8 cellular contexts compared by ENCODE assay signal in genomic region chr5:151115272-151115905, GRCh38. TPM values are rescaled to one million over a fixed set of nuclear protein-coding genes. Genes with fewer than 3 reads are reported as not detected.
DNase-seq lines count a peak whose midpoint lies in the region; ATAC-seq and TF ChIP-seq lines count a peak whose summit lies in the region.

No MANE protein-coding gene starts in this region.

- no peaks in the 10 kb centered on the region for H3K27me3 Mint-ChIP-seq in naive thymus-derived CD8-positive, alpha-beta T cell
- H3K27me3 Mint-ChIP-seq in stimulated activated naive B cell treated with anti-CD40 and anti-IgM and Interleukin-4, amounts not matched to agents 10 μg/mL and 1 μg/mL and 100 μg/mL, for 72 hours, result no peaks in the 10 kb centered on the region

- POLR2A ChIA-PET in naive thymus-derived CD8-positive, alpha-beta T cell (lab: Charles Lee), result interaction anchor here (0.7 to 2.3 kb wide), 13 partner anchors 11 to 168 kb away, joined by 3 to 14 read pairs (median 3); partner anchors contain the start of gene ANXA6

- intact Hi-C loops in esophagus muscularis mucosa (cut with DNase I), result loop anchor here (2.0 kb wide), 2 partner anchors 65 to 111 kb away; no protein-coding TSS in a partner anchor

- DNase-seq in GM12864 (ENCODE audit: low read depth) (no peak), OCI-M1 (lab: John Stamatoyannopoulos, UW) (peak; percentile 85), activated T-cell treated with anti-CD3 and anti-CD28 coated beads for 48 hours (ENCODE audit: low read depth) (peak; percentile 63), esophagus muscularis mucosa (ENCODE audit: extremely low spot score) (no peak)
- DNase-seq in naive thymus-derived CD8-positive, alpha-beta T cell, result peak; percentile 48 to 82 (median 64)
- DNase-seq in stimulated activated naive B cell treated with anti-CD40 and anti-IgM and Interleukin-4, amounts not matched to agents 10 μg/mL and 1 μg/mL and 100 μg/mL, for 72 hours, result peak; percentile 47

- no peaks in the 10 kb centered on the region for H3K27me3 ChIP-seq in esophagus muscularis mucosa

- H3K9me3 ChIP-seq in esophagus muscularis mucosa, result no peaks in the 10 kb centered on the region

- H3K4me3 Mint-ChIP-seq in naive thymus-derived CD8-positive, alpha-beta T cell, result no peak overlapping the region
- H3K4me3 Mint-ChIP-seq in stimulated activated naive B cell treated with anti-CD40 and anti-IgM and Interleukin-4, amounts not matched to agents 10 μg/mL and 1 μg/mL and 100 μg/mL, for 72 hours, result no peak overlapping the region

- peaks cover 4 to 90% (median 16%) of the 10 kb centered on the region in 3 donors for H3K36me3 Mint-ChIP-seq in naive thymus-derived CD8-positive, alpha-beta T cell
- peaks cover 56 to 67% of the 10 kb centered on the region in 2 donors for H3K36me3 Mint-ChIP-seq in stimulated activated naive B cell treated with anti-CD40 and anti-IgM and Interleukin-4, amounts not matched to agents 10 μg/mL and 1 μg/mL and 100 μg/mL, for 72 hours

- peaks cover 7 to 17% (median 12%) of the 10 kb centered on the region in 4 donors for H3K4me1 Mint-ChIP-seq in naive thymus-derived CD8-positive, alpha-beta T cell
- H3K4me1 Mint-ChIP-seq in stimulated activated naive B cell treated with anti-CD40 and anti-IgM and Interleukin-4, amounts not matched to agents 10 μg/mL and 1 μg/mL and 100 μg/mL, for 72 hours, result peaks cover 32 to 52% of the 10 kb centered on the region in 2 donors

- no peaks in the 10 kb centered on the region for H3K9me3 Mint-ChIP-seq in naive thymus-derived CD8-positive, alpha-beta T cell
- no peaks in the 10 kb centered on the region for H3K9me3 Mint-ChIP-seq in stimulated activated naive B cell treated with anti-CD40 and anti-IgM and Interleukin-4, amounts not matched to agents 10 μg/mL and 1 μg/mL and 100 μg/mL, for 72 hours

- H3K36me3 ChIP-seq in esophagus muscularis mucosa, result peaks cover 16 to 87% (median 77%) of the 10 kb centered on the region in 4 donors

- 3% methylated on average over 7 of the region's 7 CpGs for WGBS in esophagus muscularis mucosa

- no peak for TF ChIP-seq EP300 in esophagus muscularis mucosa (IDR thresholded peaks at IDR 0.05)

- ATAC-seq in HG03432 (IDR thresholded peaks at IDR 0.05; ENCODE audit: unreplicated experiment), result peak; percentile 67
- peak; percentile 68 to 93 for ATAC-seq in naive thymus-derived CD8-positive, alpha-beta T cell
- peak; percentile 47 to 69 for ATAC-seq in stimulated activated naive B cell treated with anti-CD40 and anti-IgM and Interleukin-4, amounts not matched to agents 10 μg/mL and 1 μg/mL and 100 μg/mL, for 72 hours (replicated peaks)
- no peak for ATAC-seq in HG03442 (IDR thresholded peaks at IDR 0.05; ENCODE audit: unreplicated experiment)

- no peak for TF ChIP-seq POLR2A in esophagus muscularis mucosa (IDR thresholded peaks at IDR 0.05; ENCODE audit: low read depth)

- TF ChIP-seq CTCF in GM12864 (IDR thresholded peaks at IDR 0.05; ENCODE audit: low read depth, low read length, missing control alignments) (peak; percentile 96), esophagus muscularis mucosa (IDR thresholded peaks at IDR 0.05) (peak; percentile 95 to 98 (median 95))

- no peak overlapping the region for H3K4me3 ChIP-seq in GM12864 (ENCODE audit: low read depth, low read length)
- H3K4me3 ChIP-seq in esophagus muscularis mucosa, result no peak overlapping the region

- peak overlapping the region in 1 of 4 donors; percentile 16 for H3K27ac ChIP-seq in esophagus muscularis mucosa (replicated peaks in 1 of 4)

- H3K4me1 ChIP-seq in esophagus muscularis mucosa, result peaks cover 8 to 32% (median 25%) of the 10 kb centered on the region in 4 donors

- peak overlapping the region in 7 of 10 donors; percentile 37 to 53 (median 44) for H3K27ac Mint-ChIP-seq in naive thymus-derived CD8-positive, alpha-beta T cell
- H3K27ac Mint-ChIP-seq in stimulated activated naive B cell treated with anti-CD40 and anti-IgM and Interleukin-4, amounts not matched to agents 10 μg/mL and 1 μg/mL and 100 μg/mL, for 72 hours, result no peak overlapping the region

RNA-seq across cellular contexts. Expression of gene TNIP1, which starts 34.6 kb away (rescaled TPM):
- 100 to 1,000 TPM in 3 of 4 donors, 10 to 100 TPM in 1; 91.4 to 136 (median 114) TPM for total RNA-seq in esophagus muscularis mucosa
- 100 to 1,000 TPM; 138 to 140 TPM for total RNA-seq in naive thymus-derived CD8-positive, alpha-beta T cell
- 10 to 100 TPM; 25.6 to 37.5 (median 29.8) TPM for polyA plus RNA-seq in naive thymus-derived CD8-positive, alpha-beta T cell

RNA-seq across cellular contexts. Expression of gene ANXA6, which starts 42.2 kb away (rescaled TPM):
- 100 to 1,000 TPM; 232 to 442 (median 374) TPM for total RNA-seq in esophagus muscularis mucosa
- total RNA-seq in naive thymus-derived CD8-positive, alpha-beta T cell, result 100 to 1,000 TPM; 334 to 359 TPM
- 100 to 1,000 TPM; 242 to 318 (median 254) TPM for polyA plus RNA-seq in naive thymus-derived CD8-positive, alpha-beta T cell

Comparison
In these comparisons a context has a peak if more than half of its experiments do, and no peak if none do; other contexts are left out.
1. DNase-seq: peak in OCI-M1 (single experiment), activated T-cell treated with anti-CD3 and anti-CD28 coated beads for 48 hours (single experiment), naive thymus-derived CD8-positive, alpha-beta T cell (10 of 10) and stimulated activated naive B cell treated with anti-CD40 and anti-IgM and Interleukin-4, amounts not matched to agents 10 μg/mL and 1 μg/mL and 100 μg/mL, for 72 hours (single experiment); none in GM12864 (single experiment) and esophagus muscularis mucosa (single experiment).